Comparison of ENCODE assay signal across 8 cellular contexts in genomic region chr12:95473947-95474817, GRCh38. TPM values are rescaled to one million over a fixed set of nuclear protein-coding genes. Genes with fewer than 3 reads are reported as not detected.
DNase-seq lines count a peak whose midpoint lies in the region; ATAC-seq and TF ChIP-seq lines count a peak whose summit lies in the region.

TSS of gene METAP2 (plus strand) at chr12:95474152. CDS start at chr12:95474180, 28 bp downstream.

- H3K27ac Mint-ChIP-seq in H9, result peak within 1 kb of the TSS; percentile 97 to 100 (median 100)
- peak within 1 kb of the TSS; percentile 99 for H3K27ac Mint-ChIP-seq in nephron progenitor cell
- peak within 1 kb of the TSS; percentile 99 to 100 for H3K27ac Mint-ChIP-seq in stimulated activated naive CD8-positive, alpha-beta T cell treated with anti-CD3 and anti-CD28 coated beads, Interleukin-15, amount 100 ng/mL, for 72 hours

- ATAC-seq in stimulated activated naive CD8-positive, alpha-beta T cell treated with anti-CD3 and anti-CD28 coated beads, Interleukin-15, amount 100 ng/mL, for 72 hours, result peak; percentile 98

- H2BK5ac ChIP-seq in H9 (ENCODE audit: insufficient read length, low read length), result no peak within 1 kb of the TSS

- peak within 1 kb of the TSS; percentile 78 for H3K14ac ChIP-seq in H9 (ENCODE audit: insufficient read depth, low read length)

- no peak within 1 kb of the TSS for H4K5ac ChIP-seq in H9 (ENCODE audit: insufficient read length, low read depth, low read length)

- H3K36me3 Mint-ChIP-seq in H9 (ENCODE audit: insufficient read depth in 1 of 3, low read depth in 3 of 3) (peaks cover 25 to 40% (median 39%) of the 10 kb centered on the region in 3 experiments), nephron progenitor cell (ENCODE audit: low read depth) (peaks cover 38% of the 10 kb centered on the region)

- no peak within 1 kb of the TSS for H2BK15ac ChIP-seq in H9 (ENCODE audit: low read depth, low read length)

- no peak within 1 kb of the TSS for H3K23ac ChIP-seq in H9 (ENCODE audit: insufficient read length, low read depth, low read length)

- H3K9ac ChIP-seq in H9 (ENCODE audit: extremely low read depth, insufficient read length, low read length), result peak within 1 kb of the TSS; percentile 99

- no peak within 1 kb of the TSS for H3K4ac ChIP-seq in H9 (ENCODE audit: low read depth, low read length)

- no peak within 1 kb of the TSS for H2BK120ac ChIP-seq in H9 (ENCODE audit: low read depth, low read length, poor library complexity, severe bottlenecking)

- peaks cover 40% of the 10 kb centered on the region for H3K36me3 ChIP-seq in MG63

- H3K79me1 ChIP-seq in H9 (ENCODE audit: insufficient read depth, low read depth, low read length, poor library complexity, severe bottlenecking), result peaks cover 5% of the 10 kb centered on the region

- no peak within 1 kb of the TSS for H3K56ac ChIP-seq in H9 (ENCODE audit: insufficient read length, low read depth, low read length)

- H3K4me1 ChIP-seq in H9 (ENCODE audit: insufficient read depth, low read length), result no peaks in the 10 kb centered on the region

- TF ChIP-seq CTCF in H9 (conservative IDR thresholded peaks at IDR 0.05) (no peak), fibroblast of the aortic adventitia (IDR thresholded peaks at IDR 0.05; ENCODE audit: insufficient read depth, low read length) (no peak), nephron progenitor cell (IDR thresholded peaks at IDR 0.05) (no peak)

- peak within 1 kb of the TSS; percentile 98 for H2AFZ ChIP-seq in H9 (ENCODE audit: low read length)

- H4K20me1 ChIP-seq in H9 (ENCODE audit: control insufficient read depth, insufficient read depth, insufficient read length), result no peaks in the 10 kb centered on the region

- H3K18ac ChIP-seq in H9 (ENCODE audit: insufficient read length, low read depth, low read length), result no peak within 1 kb of the TSS

- peak within 1 kb of the TSS; percentile 96 for H3K4me2 ChIP-seq in H9 (ENCODE audit: insufficient read depth, insufficient read length, low read length)

- H3K9me3 Mint-ChIP-seq in H9 (peaks cover 2% of the 10 kb centered on the region in 2 experiments; a peak in 1 of 5 replicates), nephron progenitor cell (no peaks in the 10 kb centered on the region)
- no peaks in the 10 kb centered on the region for H3K9me3 Mint-ChIP-seq in stimulated activated naive CD8-positive, alpha-beta T cell treated with anti-CD3 and anti-CD28 coated beads, Interleukin-15, amount 100 ng/mL, for 72 hours

- H2BK20ac ChIP-seq in H9 (ENCODE audit: low read depth, low read length, poor library complexity, severe bottlenecking), result no peak within 1 kb of the TSS

- H4K8ac ChIP-seq in H9 (replicated peaks; ENCODE audit: insufficient read length, low read depth, low read length), result no peak within 1 kb of the TSS

- peaks cover 11 to 16% of the 10 kb centered on the region in 2 experiments for H3K4me1 Mint-ChIP-seq in H9
- H3K4me1 Mint-ChIP-seq in nephron progenitor cell, result peaks cover 22% of the 10 kb centered on the region
- H3K4me1 Mint-ChIP-seq in stimulated activated naive CD8-positive, alpha-beta T cell treated with anti-CD3 and anti-CD28 coated beads, Interleukin-15, amount 100 ng/mL, for 72 hours, result peaks cover 36% of the 10 kb centered on the region

- peaks cover 29% of the 10 kb centered on the region for H3K79me2 ChIP-seq in H9 (ENCODE audit: insufficient read depth, low read length)

- no peak within 1 kb of the TSS for H2AK5ac ChIP-seq in H9 (ENCODE audit: insufficient read length, low read length)

- H3K27me3 Mint-ChIP-seq in H9 (ENCODE audit: low read depth) (no peaks in the 10 kb centered on the region), nephron progenitor cell (ENCODE audit: low read depth, poor library complexity) (peaks cover 7% of the 10 kb centered on the region)
- no peaks in the 10 kb centered on the region for H3K27me3 Mint-ChIP-seq in stimulated activated naive CD8-positive, alpha-beta T cell treated with anti-CD3 and anti-CD28 coated beads, Interleukin-15, amount 100 ng/mL, for 72 hours

- H3K27ac ChIP-seq in H9 (ENCODE audit: insufficient read length, low read depth, low read length), result peak within 1 kb of the TSS; percentile 18

- H4K91ac ChIP-seq in H9 (ENCODE audit: insufficient read length, low read depth, low read length), result no peak within 1 kb of the TSS

- H2BK12ac ChIP-seq in H9 (ENCODE audit: insufficient read length, low read depth, low read length), result no peak within 1 kb of the TSS

- H3T11ph ChIP-seq in H9 (ENCODE audit: low read length), result no peak within 1 kb of the TSS

- H3K23me2 ChIP-seq in H9 (ENCODE audit: insufficient read length, low read depth, low read length, poor library complexity, severe bottlenecking), result peaks cover 15% of the 10 kb centered on the region

- H3K4me3 Mint-ChIP-seq in H9 (peak within 1 kb of the TSS; percentile 100), nephron progenitor cell (peak within 1 kb of the TSS; percentile 99)
- peak within 1 kb of the TSS; percentile 94 to 98 for H3K4me3 Mint-ChIP-seq in stimulated activated naive CD8-positive, alpha-beta T cell treated with anti-CD3 and anti-CD28 coated beads, Interleukin-15, amount 100 ng/mL, for 72 hours

- peak; percentile 98 for DNase-seq in ELR (ENCODE audit: low read depth)
- DNase-seq in H9, result peak; percentile 99
- peak; percentile 98 for DNase-seq in MG63
- peak; percentile 76 for DNase-seq in SHP77 treated with DMSO at 0.1 percent for 48 hours (lab: John Stamatoyannopoulos, UW)
- peak; percentile 97 for DNase-seq in activated effector memory CD4-positive, alpha-beta T cell treated with anti-CD3 and anti-CD28 coated beads, Interleukin-2, amount 50 U/mL, for 16 hours
- DNase-seq in fibroblast of the aortic adventitia (ENCODE audit: low read depth), result peak; percentile 96
- peak; percentile 94 for DNase-seq in nephron progenitor cell
- peak; percentile 90 to 95 for DNase-seq in stimulated activated naive CD8-positive, alpha-beta T cell treated with anti-CD3 and anti-CD28 coated beads, Interleukin-15, amount 100 ng/mL, for 72 hours

- H3K4me3 ChIP-seq in MG63 (peak within 1 kb of the TSS; percentile 96), fibroblast of the aortic adventitia (ENCODE audit: low read depth, low read length) (peak within 1 kb of the TSS; percentile 94)

- no CpG with 5 or more reads among the region's 54 CpGs for WGBS in H9 (ENCODE audit: extremely low coverage, insufficient read length, low lambda C conversion rate)

- H3K27me3 ChIP-seq in H9 (ENCODE audit: insufficient read depth, low read length) (no peaks in the 10 kb centered on the region), MG63 (no peaks in the 10 kb centered on the region)

- no peaks in the 10 kb centered on the region for H3K9me3 ChIP-seq in H9 (ENCODE audit: control insufficient read depth, low read depth, low read length)
- no peaks in the 10 kb centered on the region for H3K9me3 ChIP-seq in MG63

RNA-seq across cellular contexts. Expression of gene METAP2, which starts in this region (rescaled TPM):
- 124 and 140 TPM in 2 replicates for total RNA-seq in H9 (2021)
- total RNA-seq in MG63 (2014; rRNA removed; shearing (Covaris generic); ENCODE audit: low replicate concordance), result 80.8 and 142 TPM in 2 replicates
- total RNA-seq in fibroblast of the aortic adventitia (ENCODE audit: low replicate concordance), result 92.1 and 260 TPM in 2 replicates

Comparison
In these comparisons a context has a peak if more than half of its experiments do, and no peak if none do; other contexts are left out.
1. Peak in every context shown above with its lines: DNase-seq, ATAC-seq, H3K4me3 ChIP-seq and H3K27ac ChIP-seq.